In the genomic region with DNA sequence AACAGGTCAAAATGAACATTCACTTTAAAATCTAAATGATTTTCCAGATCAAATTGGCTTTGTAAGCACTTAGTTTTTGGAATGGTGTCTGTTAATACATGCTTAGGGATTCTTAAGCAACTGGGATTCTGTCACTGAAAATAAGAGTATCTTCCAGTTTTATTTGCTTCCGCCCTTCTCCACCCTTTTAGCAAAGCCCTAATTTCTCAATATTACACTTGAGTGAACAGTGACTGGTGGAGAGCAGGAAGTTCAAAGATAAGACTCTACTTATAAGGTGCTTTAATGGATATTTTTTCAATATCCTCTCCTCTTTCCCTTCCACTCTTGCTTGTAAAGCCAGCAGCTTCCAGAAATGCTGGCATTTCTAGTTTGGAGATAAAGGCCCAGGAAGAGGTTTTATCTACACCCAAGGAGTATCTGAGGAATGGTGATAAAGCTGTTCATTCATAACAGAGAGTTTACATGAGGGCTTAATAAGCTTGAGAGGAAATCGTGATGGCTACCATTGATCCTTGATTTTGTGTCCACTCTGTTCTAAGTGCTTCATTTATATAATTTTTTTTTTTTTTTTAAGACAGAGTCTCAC, we compare ENCODE assay signal across 27 cellular contexts.
"Had no signal": no experiment of that assay in that cellular context is flagged by ENCODE, and none has a peak within 500 bp of the region (broad histone marks: within the 10 kb centered on the region; RNA-seq: fewer than 3 reads in every experiment).

No MANE protein-coding gene starts in this region.

- ATAC-seq: activated CD8-positive, alpha-beta memory T cell treated with anti-CD3 and anti-CD28 coated beads, Interleukin-2, amount 10 ng/mL, durations not matched to agents 7 days and 5 days; T-cell; WTC11 had no signal

- DNase-seq: activated CD4-positive, alpha-beta T cell treated with anti-CD3 and anti-CD28 coated beads for 48 hours; activated CD4-positive, alpha-beta T cell treated with anti-CD3 and anti-CD28 coated beads, Interleukin-2, amount 50 U/mL, for 48 hours; activated CD4-positive, CD25-positive, alpha-beta regulatory T cell treated with anti-CD3 and anti-CD28 coated beads, Interleukin-2, amount 50 U/mL, for 72 hours; activated CD8-positive, alpha-beta memory T cell treated with anti-CD3 and anti-CD28 coated beads, Interleukin-2, amount 10 ng/mL, durations not matched to agents 7 days and 5 days; activated effector memory CD4-positive, alpha-beta T cell treated with Interleukin-2 at 50 U/mL for 16 hours; activated naive CD4-positive, alpha-beta T cell; activated T-cell treated with anti-CD3 and anti-CD28 coated beads, Interleukin-2, amount 50 U/mL, for 24 hours; aorta; caudate nucleus; KG1; NCI-H1048; NCI-H146; NCI-H187 treated with DMSO at 0.1 percent for 48 hours; NCI-H2171 treated with DMSO at 0.1 percent for 48 hours; NCI-H345; NCI-H510A; NCI-H526 treated with DMSO at 0.1 percent for 48 hours; PC-9; SIG-M5; T-cell; T-helper 2 cell; T1000 had no signal

- H3K4me3 ChIP-seq: breast epithelium, PC-9, SK-N-MC had no signal

- H3K4me3 Mint-ChIP-seq: activated CD8-positive, alpha-beta memory T cell treated with anti-CD3 and anti-CD28 coated beads, Interleukin-2, amount 10 ng/mL, durations not matched to agents 7 days and 5 days; activated naive CD4-positive, alpha-beta T cell treated with anti-CD3 and anti-CD28 coated beads, Interleukin-2, amount 50 U/mL, for 24 hours; activated T-cell treated with anti-CD3 and anti-CD28 coated beads, Interleukin-2, amount 50 U/mL, for 24 hours; activated T-helper 1 cell treated with anti-CD3 and anti-CD28 coated beads, Interleukin-12 subunit alpha, Interleukin-12 subunit beta, Interleukin-2, Interleukin-4 antibody, amounts not matched to agents 30 ng/mL and 10 ng/mL and 1 ng/mL, durations not matched to agents 14 hours and 24 hours and 36 hours; T-cell; WTC11 had no signal

- H3K27me3 ChIP-seq: breast epithelium had no signal

- H3K36me3 ChIP-seq: breast epithelium had no signal

- H2AFZ ChIP-seq: PC-9 had no signal

- H3K9me3 ChIP-seq: breast epithelium had no signal

- H3K4me1 Mint-ChIP-seq: activated CD8-positive, alpha-beta memory T cell treated with anti-CD3 and anti-CD28 coated beads, Interleukin-2, amount 10 ng/mL, durations not matched to agents 7 days and 5 days; activated naive CD4-positive, alpha-beta T cell treated with anti-CD3 and anti-CD28 coated beads, Interleukin-2, amount 50 U/mL, for 24 hours; T-cell; WTC11 had no signal

- H3K27ac ChIP-seq: breast epithelium, PC-9, SK-N-MC had no signal

- H3K27me3 Mint-ChIP-seq: activated CD8-positive, alpha-beta memory T cell treated with anti-CD3 and anti-CD28 coated beads, Interleukin-2, amount 10 ng/mL, durations not matched to agents 7 days and 5 days; activated naive CD4-positive, alpha-beta T cell treated with anti-CD3 and anti-CD28 coated beads, Interleukin-2, amount 50 U/mL, for 24 hours; activated T-cell treated with anti-CD3 and anti-CD28 coated beads, Interleukin-2, amount 50 U/mL, for 24 hours; T-cell had no signal

- H3K9me3 Mint-ChIP-seq: activated naive CD4-positive, alpha-beta T cell treated with anti-CD3 and anti-CD28 coated beads, Interleukin-2, amount 50 U/mL, for 24 hours; activated T-cell treated with anti-CD3 and anti-CD28 coated beads, Interleukin-2, amount 50 U/mL, for 24 hours; activated T-helper 1 cell treated with anti-CD3 and anti-CD28 coated beads, Interleukin-12 subunit alpha, Interleukin-12 subunit beta, Interleukin-2, Interleukin-4 antibody, amounts not matched to agents 30 ng/mL and 10 ng/mL and 1 ng/mL, durations not matched to agents 14 hours and 24 hours and 36 hours; T-cell; WTC11 had no signal

- H3K27ac Mint-ChIP-seq: activated CD8-positive, alpha-beta memory T cell treated with anti-CD3 and anti-CD28 coated beads, Interleukin-2, amount 10 ng/mL, durations not matched to agents 7 days and 5 days; activated naive CD4-positive, alpha-beta T cell treated with anti-CD3 and anti-CD28 coated beads, Interleukin-2, amount 50 U/mL, for 24 hours; activated T-cell treated with anti-CD3 and anti-CD28 coated beads, Interleukin-2, amount 50 U/mL, for 24 hours; activated T-helper 1 cell treated with anti-CD3 and anti-CD28 coated beads, Interleukin-12 subunit alpha, Interleukin-12 subunit beta, Interleukin-2, Interleukin-4 antibody, amounts not matched to agents 30 ng/mL and 10 ng/mL and 1 ng/mL, durations not matched to agents 14 hours and 24 hours and 36 hours; T-cell; WTC11 had no signal

- H3K4me2 ChIP-seq: PC-9 had no signal

- H3K4me1 ChIP-seq: breast epithelium had no signal

- H3K36me3 Mint-ChIP-seq: activated CD8-positive, alpha-beta memory T cell treated with anti-CD3 and anti-CD28 coated beads, Interleukin-2, amount 10 ng/mL, durations not matched to agents 7 days and 5 days; activated naive CD4-positive, alpha-beta T cell treated with anti-CD3 and anti-CD28 coated beads, Interleukin-2, amount 50 U/mL, for 24 hours; T-cell; WTC11 had no signal
